In genomic region chr3:12681089-12681488, GRCh38 we compare ENCODE assay signal across 20 cellular contexts. TPM values are rescaled to one million over a fixed set of nuclear protein-coding genes. Genes with fewer than 3 reads are reported as not detected.
A peak's percentile ranks its signal among the peaks of the same experiment; 100 is the strongest.
DNase-seq lines count a peak whose midpoint lies in the region; FAIRE-seq and TF ChIP-seq lines count a peak whose summit lies in the region.
"Had no signal": no experiment of that assay in that cellular context is flagged by ENCODE, and none has a peak within 500 bp of the region (broad histone marks: within the 10 kb centered on the region; RNA-seq: fewer than 3 reads in every experiment).

No MANE protein-coding gene starts in this region.

- H3K9me3 ChIP-seq in BLaER1 treated with 17β-estradiol and CSF1 and Interleukin-3, amounts not matched to agents 10 nM and 100 nM (replicated peaks in 1 of 11) = peaks cover 0 to 3% (median 0%) of the 10 kb centered on the region in 11 experiments; a peak in 1 of 22 replicates
- no peaks in the 10 kb centered on the region for H3K9me3 ChIP-seq in colonic mucosa
- H3K9me3 ChIP-seq in osteoblast (ENCODE audit: low read depth, low read length) = no peaks in the 10 kb centered on the region
- H3K9me3 ChIP-seq: SJSA1, testis had no signal

- H3K36me3 Mint-ChIP-seq in HFFc6 (ENCODE audit: low read depth) = no peaks in the 10 kb centered on the region
- no peaks in the 10 kb centered on the region for H3K36me3 Mint-ChIP-seq in mesothelial cell of epicardium
- H3K36me3 Mint-ChIP-seq: activated naive CD4-positive, alpha-beta T cell treated with anti-CD3 and anti-CD28 coated beads, Interleukin-2, amount 50 U/mL, for 24 hours; naive B cell had no signal

- no peaks in the 10 kb centered on the region for H3K9me3 Mint-ChIP-seq in HFFc6
- no peaks in the 10 kb centered on the region for H3K9me3 Mint-ChIP-seq in mesothelial cell of epicardium
- H3K9me3 Mint-ChIP-seq: activated naive CD4-positive, alpha-beta T cell treated with anti-CD3 and anti-CD28 coated beads, Interleukin-2, amount 50 U/mL, for 24 hours; naive B cell had no signal

- intact Hi-C loops in colonic mucosa (cut with DNase I) = no loop called here

- peak overlapping the region; percentile 92 for H2AFZ ChIP-seq in osteoblast (ENCODE audit: low read length)

- no peak for TF ChIP-seq CTCF in HFFc6 (IDR thresholded peaks at IDR 0.05)
- no peak for TF ChIP-seq CTCF in colonic mucosa (IDR thresholded peaks at IDR 0.05)
- TF ChIP-seq CTCF in osteoblast (IDR thresholded peaks at IDR 0.05; ENCODE audit: extremely low read depth, low read depth, low read length) = no peak
- TF ChIP-seq CTCF in mesothelial cell of epicardium (IDR thresholded peaks at IDR 0.05; ENCODE audit: unreplicated experiment) = no peak

- no peaks in the 10 kb centered on the region for H3K27me3 Mint-ChIP-seq in HFFc6 (ENCODE audit: insufficient read depth)
- H3K27me3 Mint-ChIP-seq in mesothelial cell of epicardium (ENCODE audit: low read depth) = no peaks in the 10 kb centered on the region
- H3K27me3 Mint-ChIP-seq: activated CD4-positive, alpha-beta T cell treated with anti-CD3 and anti-CD28 coated beads for 36 hours; activated naive CD4-positive, alpha-beta T cell treated with anti-CD3 and anti-CD28 coated beads, Interleukin-2, amount 50 U/mL, for 24 hours had no signal

- H3K4me2 ChIP-seq in BLaER1 treated with 17β-estradiol and CSF1 and Interleukin-3, amounts not matched to agents 10 nM and 100 nM = peak overlapping the region in 10 of 11 experiments; percentile 24 to 85 (median 72); a peak in 18 of 22 replicates
- H3K4me2 ChIP-seq in osteoblast (ENCODE audit: insufficient read depth, low read length) = no peak overlapping the region

- H4K20me1 ChIP-seq in BLaER1 treated with 17β-estradiol and CSF1 and Interleukin-3, amounts not matched to agents 10 nM and 100 nM = no peaks in the 10 kb centered on the region
- no peaks in the 10 kb centered on the region for H4K20me1 ChIP-seq in osteoblast (ENCODE audit: insufficient read depth, low read length)

- H3K4me1 ChIP-seq in BLaER1 treated with 17β-estradiol and CSF1 and Interleukin-3, amounts not matched to agents 10 nM and 100 nM = peaks cover 0 to 94% (median 48%) of the 10 kb centered on the region in 10 experiments; a peak in 19 of 20 replicates
- no peaks in the 10 kb centered on the region for H3K4me1 ChIP-seq in colonic mucosa
- peaks cover 15% of the 10 kb centered on the region for H3K4me1 ChIP-seq in osteoblast (ENCODE audit: insufficient read depth, low read length)
- H3K4me1 ChIP-seq: SJSA1 had no signal

- peak overlapping the region in 10 of 11 experiments; percentile 67 to 82 (median 76); a peak in 18 of 22 replicates for H3K9ac ChIP-seq in BLaER1 treated with 17β-estradiol and CSF1 and Interleukin-3, amounts not matched to agents 10 nM and 100 nM
- H3K9ac ChIP-seq in colonic mucosa (ENCODE audit: low read depth in 2 of 2, low read length in 2 of 2) = no peak overlapping the region

- H3K27ac ChIP-seq in BLaER1 treated with 17β-estradiol and CSF1 and Interleukin-3, amounts not matched to agents 10 nM and 100 nM = peak overlapping the region; percentile 78 to 97 (median 92)
- H3K27ac ChIP-seq in colonic mucosa = peak overlapping the region; percentile 22
- peak overlapping the region; percentile 62 for H3K27ac ChIP-seq in osteoblast (ENCODE audit: low read depth, low read length)
- H3K27ac ChIP-seq: SJSA1 had no signal

- H3K4me1 Mint-ChIP-seq in HFFc6 (ENCODE audit: low read depth) (peaks cover 26% of the 10 kb centered on the region), mesothelial cell of epicardium (no peaks in the 10 kb centered on the region)
- H3K4me1 Mint-ChIP-seq: activated naive CD4-positive, alpha-beta T cell treated with anti-CD3 and anti-CD28 coated beads, Interleukin-2, amount 50 U/mL, for 24 hours; B cell had no signal

- peak overlapping the region; percentile 93 for H3K27ac Mint-ChIP-seq in HFFc6
- no peak overlapping the region for H3K27ac Mint-ChIP-seq in mesothelial cell of epicardium
- H3K27ac Mint-ChIP-seq: activated CD4-positive, alpha-beta T cell treated with anti-CD3 and anti-CD28 coated beads for 36 hours; activated naive CD4-positive, alpha-beta T cell treated with anti-CD3 and anti-CD28 coated beads, Interleukin-2, amount 50 U/mL, for 24 hours; B cell had no signal

- DNase-seq in HFFc6 = no peak
- DNase-seq in colonic mucosa = no peak
- DNase-seq in osteoblast (ENCODE audit: insufficient read length, low spot score, missing footprints) = no peak
- DNase-seq in hippocampal formation (lab: John Stamatoyannopoulos, UW) = no peak
- DNase-seq in mesothelial cell of epicardium (ENCODE audit: low spot score in 2 of 2, unreplicated experiment in 2 of 2) = no peak
- no peak for DNase-seq in frontal cortex (ENCODE audit: low spot score in 2 of 2)
- DNase-seq: activated CD4-positive, alpha-beta T cell treated with anti-CD3 and anti-CD28 coated beads for 36 hours; activated CD8-positive, alpha-beta memory T cell treated with anti-CD3 and anti-CD28 coated beads, Interleukin-2, amount 50 U/mL, for 48 hours; effector memory CD4-positive, alpha-beta T cell; naive B cell; NCI-H187; NCI-H446 treated with DMSO at 0.1 percent for 48 hours; stimulated activated CD4-positive, alpha-beta T cell treated with anti-CD3 and anti-CD28 coated beads, Interleukin-2, amount 100 ng/mL, for 24 hours; testis had no signal

- H3K4me3 Mint-ChIP-seq in HFFc6 (no peak overlapping the region), mesothelial cell of epicardium (no peak overlapping the region)
- H3K4me3 Mint-ChIP-seq: activated CD4-positive, alpha-beta T cell treated with anti-CD3 and anti-CD28 coated beads for 36 hours; activated naive CD4-positive, alpha-beta T cell treated with anti-CD3 and anti-CD28 coated beads, Interleukin-2, amount 50 U/mL, for 24 hours; B cell; naive B cell had no signal

- H3K4me3 ChIP-seq in BLaER1 treated with 17β-estradiol and CSF1 and Interleukin-3, amounts not matched to agents 10 nM and 100 nM = no peak overlapping the region
- H3K4me3 ChIP-seq in colonic mucosa (no peak overlapping the region), osteoblast (ENCODE audit: insufficient read depth, low read length) (no peak overlapping the region)
- H3K4me3 ChIP-seq: SJSA1, testis had no signal

- no peaks in the 10 kb centered on the region for H3K27me3 ChIP-seq in BLaER1 treated with 17β-estradiol and CSF1 and Interleukin-3, amounts not matched to agents 10 nM and 100 nM
- H3K27me3 ChIP-seq in colonic mucosa (no peaks in the 10 kb centered on the region), osteoblast (ENCODE audit: insufficient read depth, low read length) (no peaks in the 10 kb centered on the region)
- H3K27me3 ChIP-seq: SJSA1, testis had no signal

- FAIRE-seq in frontal cortex (lab: Jason Lieb, UNC) = no peak
- FAIRE-seq: bronchial epithelial cell, HTR-8/SVneo had no signal

- H3K36me3 ChIP-seq in BLaER1 treated with 17β-estradiol and CSF1 and Interleukin-3, amounts not matched to agents 10 nM and 100 nM = no peaks in the 10 kb centered on the region
- H3K36me3 ChIP-seq in colonic mucosa = no peaks in the 10 kb centered on the region
- no peaks in the 10 kb centered on the region for H3K36me3 ChIP-seq in osteoblast (ENCODE audit: insufficient read depth, low read length)
- H3K36me3 ChIP-seq: SJSA1 had no signal

- H3K79me2 ChIP-seq in osteoblast (ENCODE audit: insufficient read depth, low read length) = no peaks in the 10 kb centered on the region

RNA-seq across cellular contexts. Expression of gene RAF1, which starts 17.2 kb away (rescaled TPM):
- total RNA-seq in HFFc6 (2021; fragmentation: NEBNext Ultra II Directional; extraction: Animal tissue kit (Norgen Biotek cat#: 25700)) = 10 to 100 TPM; 78.9 to 97.5 (median 86.8) TPM
- total RNA-seq in colonic mucosa (10 to 100 TPM; 66.1 to 79.5 TPM), osteoblast (107 and 118 TPM in 2 replicates), mesothelial cell of epicardium (108 to 116 TPM (median 111 TPM) in 3 replicates), frontal cortex (199 TPM)

Comparison
In these comparisons a context has a peak if more than half of its experiments do, and no peak if none do; other contexts are left out.
1. H3K27ac ChIP-seq: peak in every context shown above with its lines; median percentile 92 in BLaER1 treated with 17β-estradiol and CSF1 and Interleukin-3, amounts not matched to agents 10 nM and 100 nM; 62 in osteoblast; 22 in colonic mucosa.
2. H3K9ac ChIP-seq: peak in BLaER1 treated with 17β-estradiol and CSF1 and Interleukin-3, amounts not matched to agents 10 nM and 100 nM (10 of 11); none in colonic mucosa (0 of 2).